25 cellular contexts compared by ENCODE assay signal in genomic region chr4:168863719-168864632, GRCh38.
A peak's percentile ranks its signal among the peaks of the same experiment; 100 is the strongest.
DNase-seq lines count a peak whose midpoint lies in the region; ATAC-seq and TF ChIP-seq lines count a peak whose summit lies in the region.
"Had no signal": no experiment of that assay in that cellular context is flagged by ENCODE, and none has a peak within 500 bp of the region (broad histone marks: within the 10 kb centered on the region; RNA-seq: fewer than 3 reads in every experiment).

No MANE protein-coding gene starts in this region.

- H3K27me3 ChIP-seq in fibroblast of lung (ENCODE audit: control insufficient read depth, insufficient read depth, low read length), result no peaks in the 10 kb centered on the region
- H3K27me3 ChIP-seq in smooth muscle cell (ENCODE audit: low read depth), result no peaks in the 10 kb centered on the region
- H3K27me3 ChIP-seq: heart left ventricle, right lobe of liver, SJSA1, suprapubic skin had no signal

- H3K4me3 ChIP-seq in fibroblast of lung (replicated peaks in 1 of 4; ENCODE audit: control extremely low read depth in 1 of 4, insufficient read depth in 1 of 4, low read depth in 3 of 4, low read length in 4 of 4) (no peak overlapping the region), smooth muscle cell (no peak overlapping the region)
- H3K4me3 ChIP-seq: heart left ventricle, right lobe of liver, SJSA1, suprapubic skin had no signal

- TF ChIP-seq CTCF in HFFc6 (IDR thresholded peaks at IDR 0.05), result no peak
- no peak for TF ChIP-seq CTCF in fibroblast of lung (conservative IDR thresholded peaks at IDR 0.05 in 1 of 2, IDR thresholded peaks at IDR 0.05 in 1 of 2; ENCODE audit: low read depth in 1 of 2, low read length in 2 of 2)
- no peak for TF ChIP-seq CTCF in smooth muscle cell (IDR thresholded peaks at IDR 0.05; ENCODE audit: borderline replicate concordance, insufficient read depth, poor library complexity, severe bottlenecking)

- WGBS in smooth muscle cell (ENCODE audit: low lambda C conversion rate), result 54% methylated on average over 10 of the region's 10 CpGs

- DNase-seq in HFFc6 (no peak), fibroblast of lung (ENCODE audit: low read depth in 2 of 2) (peak; percentile 9 to 50), smooth muscle cell (lab: John Stamatoyannopoulos, UW; ENCODE audit: unreplicated experiment) (no peak)
- no peak for DNase-seq in activated T-helper 1 cell treated with anti-CD3 and anti-CD28 coated beads, Interleukin-12 subunit alpha, Interleukin-12 subunit beta, Interleukin-2, Interleukin-4 antibody, amounts not matched to agents 30 ng/mL and 10 ng/mL and 1 ng/mL, durations not matched to agents 14 hours and 24 hours and 36 hours (ENCODE audit: low spot score)
- no peak for DNase-seq in stimulated activated CD8-positive, alpha-beta memory T cell treated with anti-CD3 and anti-CD28 coated beads, Interleukin-4, amount 100 ng/mL, for 48 hours
- DNase-seq: activated CD4-positive, alpha-beta T cell treated with anti-CD3 and anti-CD28 coated beads, Interleukin-2, amount 10 ng/mL, durations not matched to agents 7 days and 5 days; activated naive CD4-positive, alpha-beta T cell treated with anti-CD3 and anti-CD28 coated beads, Interleukin-2, amount 50 U/mL, for 16 hours; AML-193; CD8-positive, alpha-beta memory T cell; cerebellar nuclear complex; DMS153; effector memory CD4-positive, alpha-beta T cell; GDM1; heart left ventricle; mesenchymal stem cell; NCI-H446; right lobe of liver had no signal

- no peaks in the 10 kb centered on the region; the same call in 1 of the 2 replicates for H3K27me3 Mint-ChIP-seq in HFFc6 (ENCODE audit: insufficient read depth)
- no peaks in the 10 kb centered on the region for H3K27me3 Mint-ChIP-seq in activated T-helper 1 cell treated with anti-CD3 and anti-CD28 coated beads, Interleukin-12 subunit alpha, Interleukin-12 subunit beta, Interleukin-2, Interleukin-4 antibody, amounts not matched to agents 30 ng/mL and 10 ng/mL and 1 ng/mL, durations not matched to agents 14 hours and 24 hours and 36 hours (ENCODE audit: insufficient read depth)
- H3K27me3 Mint-ChIP-seq: activated CD4-positive, alpha-beta T cell treated with anti-CD3 and anti-CD28 coated beads, Interleukin-2, amount 10 ng/mL, durations not matched to agents 7 days and 5 days had no signal

- peak overlapping the region; percentile 56 for H3K4me3 Mint-ChIP-seq in HFFc6
- no peak overlapping the region for H3K4me3 Mint-ChIP-seq in activated T-helper 1 cell treated with anti-CD3 and anti-CD28 coated beads, Interleukin-12 subunit alpha, Interleukin-12 subunit beta, Interleukin-2, Interleukin-4 antibody, amounts not matched to agents 30 ng/mL and 10 ng/mL and 1 ng/mL, durations not matched to agents 14 hours and 24 hours and 36 hours
- H3K4me3 Mint-ChIP-seq: activated CD4-positive, alpha-beta T cell treated with anti-CD3 and anti-CD28 coated beads, Interleukin-2, amount 10 ng/mL, durations not matched to agents 7 days and 5 days; CD8-positive, alpha-beta memory T cell; natural killer cell treated with Interleukin-12 subunit alpha and Interleukin-12 subunit beta and Interleukin-15 and Interleukin-18, amount 100 ng/mL, for 72 hours had no signal

- H3K36me3 ChIP-seq in fibroblast of lung (ENCODE audit: control insufficient read depth, insufficient read depth, low read length), result peaks cover 5% of the 10 kb centered on the region
- no peaks in the 10 kb centered on the region for H3K36me3 ChIP-seq in smooth muscle cell (ENCODE audit: low read depth)
- H3K36me3 ChIP-seq: right lobe of liver had no signal

- peaks cover 16% of the 10 kb centered on the region; the same call in 1 of the 2 replicates for H3K9me3 Mint-ChIP-seq in HFFc6
- H3K9me3 Mint-ChIP-seq in activated T-helper 1 cell treated with anti-CD3 and anti-CD28 coated beads, Interleukin-12 subunit alpha, Interleukin-12 subunit beta, Interleukin-2, Interleukin-4 antibody, amounts not matched to agents 30 ng/mL and 10 ng/mL and 1 ng/mL, durations not matched to agents 14 hours and 24 hours and 36 hours, result no peaks in the 10 kb centered on the region
- H3K9me3 Mint-ChIP-seq: activated CD4-positive, alpha-beta T cell treated with anti-CD3 and anti-CD28 coated beads, Interleukin-2, amount 10 ng/mL, durations not matched to agents 7 days and 5 days; CD8-positive, alpha-beta memory T cell; natural killer cell treated with Interleukin-12 subunit alpha and Interleukin-12 subunit beta and Interleukin-15 and Interleukin-18, amount 100 ng/mL, for 72 hours had no signal

- H3K27ac Mint-ChIP-seq in HFFc6, result peak overlapping the region; percentile 88
- H3K27ac Mint-ChIP-seq in activated T-helper 1 cell treated with anti-CD3 and anti-CD28 coated beads, Interleukin-12 subunit alpha, Interleukin-12 subunit beta, Interleukin-2, Interleukin-4 antibody, amounts not matched to agents 30 ng/mL and 10 ng/mL and 1 ng/mL, durations not matched to agents 14 hours and 24 hours and 36 hours, result peak overlapping the region; percentile 67
- H3K27ac Mint-ChIP-seq: activated CD4-positive, alpha-beta T cell treated with anti-CD3 and anti-CD28 coated beads, Interleukin-2, amount 10 ng/mL, durations not matched to agents 7 days and 5 days; CD8-positive, alpha-beta memory T cell had no signal

- intact Hi-C loops in activated T-helper 1 cell treated with anti-CD3 and anti-CD28 coated beads, Interleukin-12 subunit alpha, Interleukin-12 subunit beta, Interleukin-2, Interleukin-4 antibody, amounts not matched to agents 30 ng/mL and 10 ng/mL and 1 ng/mL, durations not matched to agents 14 hours and 24 hours and 36 hours (cut with micrococcal nuclease), result loop anchor here (2.0 to 10.0 kb wide), 2 partner anchors 15 to 751 kb away; partner anchors contain the start of gene NEK1

- peaks cover 48% of the 10 kb centered on the region for H3K36me3 Mint-ChIP-seq in HFFc6 (ENCODE audit: low read depth)
- H3K36me3 Mint-ChIP-seq in activated T-helper 1 cell treated with anti-CD3 and anti-CD28 coated beads, Interleukin-12 subunit alpha, Interleukin-12 subunit beta, Interleukin-2, Interleukin-4 antibody, amounts not matched to agents 30 ng/mL and 10 ng/mL and 1 ng/mL, durations not matched to agents 14 hours and 24 hours and 36 hours (ENCODE audit: low read depth), result peaks cover 10% of the 10 kb centered on the region
- H3K36me3 Mint-ChIP-seq: natural killer cell treated with Interleukin-12 subunit alpha and Interleukin-12 subunit beta and Interleukin-15 and Interleukin-18, amount 100 ng/mL, for 72 hours had no signal

- H2AFZ ChIP-seq in fibroblast of lung (ENCODE audit: low read length), result no peak overlapping the region
- no peak overlapping the region for H2AFZ ChIP-seq in smooth muscle cell (ENCODE audit: low read depth)

- no peaks in the 10 kb centered on the region for H4K20me1 ChIP-seq in fibroblast of lung (ENCODE audit: control insufficient read depth, extremely low read depth, insufficient read depth, low read length)
- peaks cover 87% of the 10 kb centered on the region for H4K20me1 ChIP-seq in smooth muscle cell (ENCODE audit: low read depth)

- H3K4me1 ChIP-seq in fibroblast of lung (ENCODE audit: control insufficient read depth, extremely low read depth, insufficient read depth, low read length) (peaks cover 30% of the 10 kb centered on the region), smooth muscle cell (ENCODE audit: low read depth) (peaks cover 17% of the 10 kb centered on the region)
- H3K4me1 ChIP-seq: right lobe of liver had no signal

- H3F3A ChIP-seq in smooth muscle cell (ENCODE audit: low read depth), result peaks cover 51% of the 10 kb centered on the region

- H3K27ac ChIP-seq in fibroblast of lung (ENCODE audit: insufficient read depth, low read length) (peak overlapping the region; percentile 69), smooth muscle cell (ENCODE audit: low read depth) (peak overlapping the region; percentile 96)
- H3K27ac ChIP-seq: HL-60, right lobe of liver, SJSA1 had no signal

- no peak overlapping the region for H3K4me2 ChIP-seq in fibroblast of lung (ENCODE audit: extremely low read depth, insufficient read depth, low read length)
- H3K4me2 ChIP-seq in smooth muscle cell, result peak overlapping the region; percentile 28

- ATAC-seq in HG03280 (IDR thresholded peaks at IDR 0.05; ENCODE audit: unreplicated experiment) (no peak), HG02970 (IDR thresholded peaks at IDR 0.05; ENCODE audit: low FRiP score, unreplicated experiment) (no peak)
- ATAC-seq: HepG2, Panc1 had no signal

- H3K9me3 ChIP-seq in fibroblast of lung (ENCODE audit: control insufficient read depth, insufficient read depth, low read depth, low read length) (no peaks in the 10 kb centered on the region), smooth muscle cell (replicated peaks; ENCODE audit: low read depth) (no peaks in the 10 kb centered on the region)
- H3K9me3 ChIP-seq: heart left ventricle, right lobe of liver, SJSA1, suprapubic skin had no signal

- peaks cover 55% of the 10 kb centered on the region for H3K79me2 ChIP-seq in fibroblast of lung (ENCODE audit: control insufficient read depth, insufficient read depth, low read length)
- peaks cover 96% of the 10 kb centered on the region for H3K79me2 ChIP-seq in smooth muscle cell (ENCODE audit: low read depth)

- H3K4me1 Mint-ChIP-seq in HFFc6 (ENCODE audit: low read depth), result peaks cover 94% of the 10 kb centered on the region
- H3K4me1 Mint-ChIP-seq in activated T-helper 1 cell treated with anti-CD3 and anti-CD28 coated beads, Interleukin-12 subunit alpha, Interleukin-12 subunit beta, Interleukin-2, Interleukin-4 antibody, amounts not matched to agents 30 ng/mL and 10 ng/mL and 1 ng/mL, durations not matched to agents 14 hours and 24 hours and 36 hours (ENCODE audit: low read depth), result peaks cover 44% of the 10 kb centered on the region
- H3K4me1 Mint-ChIP-seq: CD8-positive, alpha-beta memory T cell had no signal

- H3K9ac ChIP-seq in fibroblast of lung (ENCODE audit: insufficient read depth, low read length) (no peak overlapping the region), smooth muscle cell (ENCODE audit: low read depth) (no peak overlapping the region)

Comparison
In these comparisons a context has a peak if more than half of its experiments do, and no peak if none do; other contexts are left out.
1. DNase-seq: peak in fibroblast of lung (2 of 2); none in HFFc6 (single experiment), activated T-helper 1 cell treated with anti-CD3 and anti-CD28 coated beads, Interleukin-12 subunit alpha, Interleukin-12 subunit beta, Interleukin-2, Interleukin-4 antibody, amounts not matched to agents 30 ng/mL and 10 ng/mL and 1 ng/mL, durations not matched to agents 14 hours and 24 hours and 36 hours (single experiment), smooth muscle cell (single experiment) and stimulated activated CD8-positive, alpha-beta memory T cell treated with anti-CD3 and anti-CD28 coated beads, Interleukin-4, amount 100 ng/mL, for 48 hours (single experiment).